12 cellular contexts compared by ENCODE assay signal in the genomic region with DNA sequence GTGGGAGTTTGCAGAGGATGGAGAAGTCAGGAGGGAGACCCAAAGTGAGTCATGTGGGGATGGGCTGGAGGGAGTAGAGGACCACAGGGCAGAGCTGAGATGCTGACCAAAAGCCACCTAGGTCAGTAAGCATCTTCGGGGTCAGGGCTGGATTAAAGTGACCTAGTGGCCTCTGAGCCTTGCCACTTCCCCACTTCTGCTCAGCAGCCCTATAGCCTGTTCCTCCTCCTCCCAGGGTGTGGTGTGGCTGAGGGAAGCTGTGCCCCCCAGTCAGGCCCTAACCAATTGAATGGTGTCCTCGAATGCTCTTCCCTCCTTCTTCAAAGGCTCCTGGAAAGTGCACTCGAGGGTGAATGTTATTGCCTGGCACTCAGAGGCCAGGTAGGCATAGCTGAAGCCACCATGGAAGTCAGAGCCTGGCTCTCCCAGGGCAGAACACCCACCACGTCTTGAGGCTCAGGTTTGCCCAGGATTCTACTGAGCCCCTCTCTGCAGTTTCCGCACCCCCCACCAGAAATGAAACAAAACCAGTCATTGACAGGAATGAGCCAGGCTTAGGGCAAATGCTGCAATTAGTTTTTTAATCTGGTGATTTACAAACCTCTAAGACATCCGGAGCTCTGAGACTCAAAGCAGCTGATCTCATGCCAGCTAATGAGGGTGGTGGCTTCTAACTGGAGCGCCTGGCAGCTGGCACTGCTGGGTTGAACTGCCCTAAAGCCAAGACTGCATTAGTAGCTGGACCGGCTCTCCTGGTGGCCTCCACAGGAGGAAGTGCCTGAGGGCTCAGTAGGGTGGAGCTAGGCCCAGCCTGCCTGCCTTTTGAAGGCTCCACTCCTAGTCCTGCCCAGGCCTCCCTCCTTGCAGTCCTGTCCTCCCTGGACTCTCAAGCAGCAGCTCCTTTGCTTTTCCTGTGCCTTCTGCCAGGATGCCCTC. TPM values are rescaled to one million over a fixed set of nuclear protein-coding genes. Genes with fewer than 3 reads are reported as not detected.
DNase-seq lines count a peak whose midpoint lies in the region; ATAC-seq and TF ChIP-seq lines count a peak whose summit lies in the region.
"Had no signal": no experiment of that assay in that cellular context is flagged by ENCODE, and none has a peak within 500 bp of the region (broad histone marks: within the 10 kb centered on the region; RNA-seq: fewer than 3 reads in every experiment).

No MANE protein-coding gene starts in this region.

- ATAC-seq in omental fat pad (ENCODE audit: low FRiP score) (peak; percentile 43), GM21529 (IDR thresholded peaks at IDR 0.05; ENCODE audit: unreplicated experiment) (no peak)
- no peak for ATAC-seq in activated T-helper 17 cell treated with anti-CD3 and anti-CD28 coated beads, Interleukin-2, amount 50 U/mL, for 72 hours (replicated peaks)

- H3K27ac ChIP-seq in epithelial cell of prostate = peak overlapping the region; percentile 67
- H3K27ac ChIP-seq: KMS-11, SK-N-MC had no signal

- H3K4me1 Mint-ChIP-seq in activated T-helper 17 cell treated with anti-CD3 and anti-CD28 coated beads, Interleukin-2, amount 50 U/mL, for 72 hours = no peaks in the 10 kb centered on the region

- no peak overlapping the region for H3K27ac Mint-ChIP-seq in activated T-helper 17 cell treated with anti-CD3 and anti-CD28 coated beads, Interleukin-2, amount 50 U/mL, for 72 hours

- H3K9me3 Mint-ChIP-seq in activated T-helper 17 cell treated with anti-CD3 and anti-CD28 coated beads, Interleukin-2, amount 50 U/mL, for 72 hours = peaks cover 22% of the 10 kb centered on the region

- H3K36me3 Mint-ChIP-seq in activated T-helper 17 cell treated with anti-CD3 and anti-CD28 coated beads, Interleukin-2, amount 50 U/mL, for 72 hours (ENCODE audit: low read depth) = no peaks in the 10 kb centered on the region

- no peak overlapping the region for H3K4me3 Mint-ChIP-seq in activated T-helper 17 cell treated with anti-CD3 and anti-CD28 coated beads, Interleukin-2, amount 50 U/mL, for 72 hours

- peak; percentile 8 for DNase-seq in DMS79 treated with DMSO at 0.1 percent for 48 hours (lab: John Stamatoyannopoulos, UW)
- DNase-seq in NCI-H226 = peak; percentile 25
- DNase-seq in epithelial cell of prostate (ENCODE audit: low read depth, low spot score) = peak; percentile 73
- DNase-seq in omental fat pad (ENCODE audit: low spot score) = no peak
- DNase-seq in cerebellar nuclear complex (lab: John Stamatoyannopoulos, UW) = no peak
- DNase-seq in activated T-cell treated with anti-CD3 and anti-CD28 coated beads, Interleukin-2, amount 50 U/mL, for 1 hour = no peak
- DNase-seq: activated T-cell treated with anti-CD3 and anti-CD28 coated beads for 4 hours; stimulated activated CD4-positive, alpha-beta T cell treated with anti-CD3 and anti-CD28 coated beads, Interleukin-2, amount 100 ng/mL, for 48 hours had no signal

- peaks cover 10% of the 10 kb centered on the region for H3K27me3 Mint-ChIP-seq in activated T-helper 17 cell treated with anti-CD3 and anti-CD28 coated beads, Interleukin-2, amount 50 U/mL, for 72 hours

- TF ChIP-seq CTCF in omental fat pad (IDR thresholded peaks at IDR 0.05) = no peak

RNA-seq across cellular contexts. Expression of gene VIPR1, which starts 25.9 kb away (rescaled TPM):
- total RNA-seq in omental fat pad = 10 to 100 TPM in 1 of 4 donors, 1 to 10 TPM in 3; 2.9 to 73.8 (median 6.2) TPM
- total RNA-seq in activated T-helper 17 cell treated with anti-CD3 and anti-CD28 coated beads, Interleukin-2, amount 50 U/mL, for 72 hours = 10 to 100 TPM in 1 of 2 donors, 1 to 10 TPM in 1; 1.9 to 12.1 TPM

Comparison
In these comparisons a context has a peak if more than half of its experiments do, and no peak if none do; other contexts are left out.
1. DNase-seq: peak in DMS79 treated with DMSO at 0.1 percent for 48 hours (single experiment), NCI-H226 (single experiment) and epithelial cell of prostate (single experiment); none in omental fat pad (single experiment), cerebellar nuclear complex (0 of 2) and activated T-cell treated with anti-CD3 and anti-CD28 coated beads, Interleukin-2, amount 50 U/mL, for 1 hour (single experiment).